Comparison of ENCODE assay signal across 21 cellular contexts in the genomic region with DNA sequence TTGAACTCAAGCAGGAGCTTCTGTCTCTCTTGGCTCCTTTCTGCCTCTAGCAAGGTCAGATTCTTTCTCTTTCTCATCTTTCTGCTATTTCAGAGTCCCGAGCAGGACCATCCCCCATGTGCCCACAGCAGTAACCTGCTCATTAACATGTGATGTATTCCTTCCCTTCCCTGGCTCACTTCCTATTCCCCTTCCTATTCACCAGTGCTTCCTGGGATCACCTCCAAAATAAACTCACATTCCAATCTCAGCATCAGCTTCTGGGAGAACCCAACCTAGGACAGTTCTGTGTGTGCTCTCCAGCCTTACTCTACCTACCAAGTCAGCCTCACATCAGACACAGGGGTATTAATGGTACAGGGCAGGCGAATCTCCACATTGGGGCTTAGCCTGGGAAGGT.
A peak's percentile ranks its signal among the peaks of the same experiment; 100 is the strongest.
DNase-seq lines count a peak whose midpoint lies in the region; ATAC-seq and TF ChIP-seq lines count a peak whose summit lies in the region.
"Had no signal": no experiment of that assay in that cellular context is flagged by ENCODE, and none has a peak within 500 bp of the region (broad histone marks: within the 10 kb centered on the region; RNA-seq: fewer than 3 reads in every experiment).

No MANE protein-coding gene starts in this region.

- no peak overlapping the region for H3K27ac ChIP-seq in right lobe of liver
- H3K27ac ChIP-seq in Peyer's patch = no peak overlapping the region
- H3K27ac ChIP-seq: PC-9, SJSA1 had no signal

- H3K27ac Mint-ChIP-seq in naive thymus-derived CD8-positive, alpha-beta T cell = no peak overlapping the region
- H3K27ac Mint-ChIP-seq: CD4-positive, alpha-beta T cell; IgD-negative memory B cell had no signal

- no peaks in the 10 kb centered on the region for H3K4me1 Mint-ChIP-seq in naive thymus-derived CD8-positive, alpha-beta T cell
- H3K4me1 Mint-ChIP-seq: IgD-negative memory B cell had no signal

- H3K36me3 Mint-ChIP-seq in naive thymus-derived CD8-positive, alpha-beta T cell = peaks cover 0 to 6% (median 0%) of the 10 kb centered on the region in 3 donors
- H3K36me3 Mint-ChIP-seq: IgD-negative memory B cell had no signal

- peak; percentile 66 to 94 (median 74) for ATAC-seq in right lobe of liver
- ATAC-seq in naive thymus-derived CD8-positive, alpha-beta T cell = no peak

- DNase-seq in AG10803 (ENCODE audit: low read depth) (peak; percentile 7), HT1080 (ENCODE audit: low read depth) (peak; percentile 24), astrocyte of the hippocampus (ENCODE audit: low read depth, low spot score) (peak; percentile 62), right lobe of liver (no peak), Peyer's patch (no peak), mesenteric fat pad (ENCODE audit: low spot score) (no peak), NCI-H345 (lab: John Stamatoyannopoulos, UW) (no peak)
- no peak for DNase-seq in naive thymus-derived CD8-positive, alpha-beta T cell
- DNase-seq: Caco-2; CD4-positive, alpha-beta T cell; DMS153; MG63; NCI-H1048; NCI-H1436; NCI-H187 treated with DMSO at 0.1 percent for 48 hours; NCI-H2227 treated with DMSO at 0.1 percent for 48 hours; NCI-H510A treated with DMSO at 0.1 percent for 48 hours; NCI-H748 treated with DMSO at 0.1 percent for 48 hours; PC-9 had no signal

- TF ChIP-seq CTCF in AG10803 (conservative IDR thresholded peaks at IDR 0.05; ENCODE audit: low read length) = no peak
- TF ChIP-seq CTCF in right lobe of liver (IDR thresholded peaks at IDR 0.05) = no peak
- TF ChIP-seq CTCF in Peyer's patch (IDR thresholded peaks at IDR 0.05) = no peak

- H3K27me3 Mint-ChIP-seq in naive thymus-derived CD8-positive, alpha-beta T cell = no peaks in the 10 kb centered on the region
- H3K27me3 Mint-ChIP-seq: CD4-positive, alpha-beta T cell; IgD-negative memory B cell had no signal

- intact Hi-C loops in right lobe of liver (cut with DNase I) = no loop called here

- H3K4me3 ChIP-seq in AG10803 (ENCODE audit: low read length) (no peak overlapping the region), right lobe of liver (no peak overlapping the region), Peyer's patch (no peak overlapping the region)
- H3K4me3 ChIP-seq: MG63, PC-9, SJSA1 had no signal

- H3K9me3 Mint-ChIP-seq in naive thymus-derived CD8-positive, alpha-beta T cell = peaks cover 11 to 39% (median 21%) of the 10 kb centered on the region in 9 donors

- TF ChIP-seq POLR2A in right lobe of liver (IDR thresholded peaks at IDR 0.05) = no peak
- TF ChIP-seq POLR2A in Peyer's patch (IDR thresholded peaks at IDR 0.05) = no peak

- POLR2A ChIA-PET in naive thymus-derived CD8-positive, alpha-beta T cell (lab: Charles Lee) = no interaction called here

- no peak overlapping the region for H3K4me3 Mint-ChIP-seq in naive thymus-derived CD8-positive, alpha-beta T cell
- H3K4me3 Mint-ChIP-seq: CD4-positive, alpha-beta T cell; IgD-negative memory B cell had no signal

- H3K27me3 ChIP-seq in right lobe of liver (no peaks in the 10 kb centered on the region), Peyer's patch (no peaks in the 10 kb centered on the region)
- H3K27me3 ChIP-seq: MG63, SJSA1 had no signal

- H3K36me3 ChIP-seq in right lobe of liver (no peaks in the 10 kb centered on the region), Peyer's patch (no peaks in the 10 kb centered on the region)
- H3K36me3 ChIP-seq: MG63, SJSA1 had no signal

- WGBS in right lobe of liver (ENCODE audit: insufficient coverage, low coverage, low lambda C conversion rate, missing lambda C conversion rate) = 52% methylated on average over 2 of the region's 2 CpGs

- H3K9me3 ChIP-seq in right lobe of liver = no peaks in the 10 kb centered on the region
- H3K9me3 ChIP-seq in Peyer's patch = no peaks in the 10 kb centered on the region
- H3K9me3 ChIP-seq: MG63, SJSA1 had no signal

- peaks cover 0 to 14% (median 2%) of the 10 kb centered on the region in 4 donors for H3K4me1 ChIP-seq in right lobe of liver
- no peaks in the 10 kb centered on the region for H3K4me1 ChIP-seq in Peyer's patch
- H3K4me1 ChIP-seq: Caco-2, SJSA1 had no signal

Comparison
In these comparisons a context has a peak if more than half of its experiments do, and no peak if none do; other contexts are left out.
1. DNase-seq: peak in AG10803 (single experiment), HT1080 (single experiment) and astrocyte of the hippocampus (single experiment); none in right lobe of liver (0 of 3), Peyer's patch (0 of 3), mesenteric fat pad (single experiment), naive thymus-derived CD8-positive, alpha-beta T cell (0 of 10) and NCI-H345 (single experiment).
2. ATAC-seq: peak in right lobe of liver (4 of 4); none in naive thymus-derived CD8-positive, alpha-beta T cell (0 of 2).